In the genomic region with DNA sequence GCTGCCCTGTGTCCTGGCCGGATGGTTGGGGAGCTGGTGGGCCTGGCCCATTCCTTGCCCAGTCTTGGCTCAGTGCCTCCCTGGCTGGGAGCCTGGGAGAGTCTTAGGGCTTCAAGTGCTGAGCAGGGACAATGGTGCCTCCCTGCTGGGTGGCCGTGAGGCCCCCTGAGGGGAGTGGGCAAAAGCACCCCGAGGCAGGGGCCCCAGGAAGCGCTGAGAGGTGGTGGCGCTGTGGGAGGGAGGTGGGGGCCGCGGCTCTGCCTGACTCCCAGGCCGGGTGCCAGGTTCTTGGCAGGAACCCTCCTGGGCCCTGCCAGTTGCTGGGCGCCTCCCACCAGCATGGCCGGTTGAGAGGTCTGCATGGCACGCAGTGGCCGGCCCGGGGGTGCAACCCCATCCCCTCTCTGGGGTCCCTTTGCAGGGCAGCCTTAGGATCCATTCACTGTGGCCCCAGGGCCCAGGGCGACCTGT, we compare ENCODE assay signal across 1 cellular context.
TF ChIP-seq lines count a peak whose summit lies in the region.

No MANE protein-coding gene starts in this region.

TF ChIP-seq in GM23338, 12 proteins besides CTCF, POLR2A, EP300 and RAD21 (continued from another document):
- TF ChIP-seq POLR2AphosphoS5 (IDR thresholded peaks at IDR 0.05; ENCODE audit: low read depth) (no peak), EZH2 (IDR thresholded peaks at IDR 0.05; ENCODE audit: low read depth, unreplicated experiment) (no peak), ZNF331 (CRISPR knock-in tag; IDR thresholded peaks at IDR 0.05; ENCODE audit: low read depth) (no peak), EZH2phosphoT487 (IDR thresholded peaks at IDR 0.05; ENCODE audit: unreplicated experiment) (no peak), NANOG (IDR thresholded peaks at IDR 0.05; ENCODE audit: borderline replicate concordance) (no peak), STAT1 (IDR thresholded peaks at IDR 0.05; ENCODE audit: unreplicated experiment) (no peak), CREB1 (CRISPR knock-in tag; IDR thresholded peaks at IDR 0.05; ENCODE audit: low read depth) (no peak)
- TF ChIP-seq, protein P1, sequence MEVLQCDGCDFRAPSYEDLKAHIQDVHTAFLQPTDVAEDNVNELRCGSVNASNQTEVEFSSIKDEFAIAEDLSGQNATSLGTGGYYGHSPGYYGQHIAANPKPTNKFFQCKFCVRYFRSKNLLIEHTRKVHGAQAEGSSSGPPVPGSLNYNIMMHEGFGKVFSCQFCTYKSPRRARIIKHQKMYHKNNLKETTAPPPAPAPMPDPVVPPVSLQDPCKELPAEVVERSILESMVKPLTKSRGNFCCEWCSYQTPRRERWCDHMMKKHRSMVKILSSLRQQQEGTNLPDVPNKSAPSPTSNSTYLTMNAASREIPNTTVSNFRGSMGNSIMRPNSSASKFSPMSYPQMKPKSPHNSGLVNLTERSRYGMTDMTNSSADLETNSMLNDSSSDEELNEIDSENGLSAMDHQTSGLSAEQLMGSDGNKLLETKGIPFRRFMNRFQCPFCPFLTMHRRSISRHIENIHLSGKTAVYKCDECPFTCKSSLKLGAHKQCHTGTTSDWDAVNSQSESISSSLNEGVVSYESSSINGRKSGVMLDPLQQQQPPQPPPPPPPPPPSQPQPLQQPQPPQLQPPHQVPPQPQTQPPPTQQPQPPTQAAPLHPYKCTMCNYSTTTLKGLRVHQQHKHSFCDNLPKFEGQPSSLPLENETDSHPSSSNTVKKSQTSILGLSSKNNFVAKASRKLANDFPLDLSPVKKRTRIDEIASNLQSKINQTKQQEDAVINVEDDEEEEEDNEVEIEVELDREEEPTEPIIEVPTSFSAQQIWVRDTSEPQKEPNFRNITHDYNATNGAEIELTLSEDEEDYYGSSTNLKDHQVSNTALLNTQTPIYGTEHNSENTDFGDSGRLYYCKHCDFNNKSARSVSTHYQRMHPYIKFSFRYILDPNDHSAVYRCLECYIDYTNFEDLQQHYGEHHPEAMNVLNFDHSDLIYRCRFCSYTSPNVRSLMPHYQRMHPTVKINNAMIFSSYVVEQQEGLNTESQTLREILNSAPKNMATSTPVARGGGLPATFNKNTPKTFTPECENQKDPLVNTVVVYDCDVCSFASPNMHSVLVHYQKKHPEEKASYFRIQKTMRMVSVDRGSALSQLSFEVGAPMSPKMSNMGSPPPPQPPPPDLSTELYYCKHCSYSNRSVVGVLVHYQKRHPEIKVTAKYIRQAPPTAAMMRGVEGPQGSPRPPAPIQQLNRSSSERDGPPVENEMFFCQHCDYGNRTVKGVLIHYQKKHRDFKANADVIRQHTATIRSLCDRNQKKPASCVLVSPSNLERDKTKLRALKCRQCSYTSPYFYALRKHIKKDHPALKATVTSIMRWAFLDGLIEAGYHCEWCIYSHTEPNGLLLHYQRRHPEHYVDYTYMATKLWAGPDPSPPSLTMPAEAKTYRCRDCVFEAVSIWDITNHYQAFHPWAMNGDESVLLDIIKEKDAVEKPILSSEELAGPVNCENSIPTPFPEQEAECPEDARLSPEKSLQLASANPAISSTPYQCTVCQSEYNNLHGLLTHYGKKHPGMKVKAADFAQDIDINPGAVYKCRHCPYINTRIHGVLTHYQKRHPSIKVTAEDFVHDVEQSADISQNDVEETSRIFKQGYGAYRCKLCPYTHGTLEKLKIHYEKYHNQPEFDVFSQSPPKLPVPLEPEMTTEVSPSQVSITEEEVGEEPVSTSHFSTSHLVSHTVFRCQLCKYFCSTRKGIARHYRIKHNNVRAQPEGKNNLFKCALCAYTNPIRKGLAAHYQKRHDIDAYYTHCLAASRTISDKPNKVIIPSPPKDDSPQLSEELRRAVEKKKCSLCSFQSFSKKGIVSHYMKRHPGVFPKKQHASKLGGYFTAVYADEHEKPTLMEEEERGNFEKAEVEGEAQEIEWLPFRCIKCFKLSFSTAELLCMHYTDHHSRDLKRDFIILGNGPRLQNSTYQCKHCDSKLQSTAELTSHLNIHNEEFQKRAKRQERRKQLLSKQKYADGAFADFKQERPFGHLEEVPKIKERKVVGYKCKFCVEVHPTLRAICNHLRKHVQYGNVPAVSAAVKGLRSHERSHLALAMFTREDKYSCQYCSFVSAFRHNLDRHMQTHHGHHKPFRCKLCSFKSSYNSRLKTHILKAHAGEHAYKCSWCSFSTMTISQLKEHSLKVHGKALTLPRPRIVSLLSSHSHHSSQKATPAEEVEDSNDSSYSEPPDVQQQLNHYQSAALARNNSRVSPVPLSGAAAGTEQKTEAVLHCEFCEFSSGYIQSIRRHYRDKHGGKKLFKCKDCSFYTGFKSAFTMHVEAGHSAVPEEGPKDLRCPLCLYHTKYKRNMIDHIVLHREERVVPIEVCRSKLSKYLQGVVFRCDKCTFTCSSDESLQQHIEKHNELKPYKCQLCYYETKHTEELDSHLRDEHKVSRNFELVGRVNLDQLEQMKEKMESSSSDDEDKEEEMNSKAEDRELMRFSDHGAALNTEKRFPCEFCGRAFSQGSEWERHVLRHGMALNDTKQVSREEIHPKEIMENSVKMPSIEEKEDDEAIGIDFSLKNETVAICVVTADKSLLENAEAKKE (CRISPR knock-in tag; IDR thresholded peaks at IDR 0.05): no peak
- TF ChIP-seq, protein P2, sequence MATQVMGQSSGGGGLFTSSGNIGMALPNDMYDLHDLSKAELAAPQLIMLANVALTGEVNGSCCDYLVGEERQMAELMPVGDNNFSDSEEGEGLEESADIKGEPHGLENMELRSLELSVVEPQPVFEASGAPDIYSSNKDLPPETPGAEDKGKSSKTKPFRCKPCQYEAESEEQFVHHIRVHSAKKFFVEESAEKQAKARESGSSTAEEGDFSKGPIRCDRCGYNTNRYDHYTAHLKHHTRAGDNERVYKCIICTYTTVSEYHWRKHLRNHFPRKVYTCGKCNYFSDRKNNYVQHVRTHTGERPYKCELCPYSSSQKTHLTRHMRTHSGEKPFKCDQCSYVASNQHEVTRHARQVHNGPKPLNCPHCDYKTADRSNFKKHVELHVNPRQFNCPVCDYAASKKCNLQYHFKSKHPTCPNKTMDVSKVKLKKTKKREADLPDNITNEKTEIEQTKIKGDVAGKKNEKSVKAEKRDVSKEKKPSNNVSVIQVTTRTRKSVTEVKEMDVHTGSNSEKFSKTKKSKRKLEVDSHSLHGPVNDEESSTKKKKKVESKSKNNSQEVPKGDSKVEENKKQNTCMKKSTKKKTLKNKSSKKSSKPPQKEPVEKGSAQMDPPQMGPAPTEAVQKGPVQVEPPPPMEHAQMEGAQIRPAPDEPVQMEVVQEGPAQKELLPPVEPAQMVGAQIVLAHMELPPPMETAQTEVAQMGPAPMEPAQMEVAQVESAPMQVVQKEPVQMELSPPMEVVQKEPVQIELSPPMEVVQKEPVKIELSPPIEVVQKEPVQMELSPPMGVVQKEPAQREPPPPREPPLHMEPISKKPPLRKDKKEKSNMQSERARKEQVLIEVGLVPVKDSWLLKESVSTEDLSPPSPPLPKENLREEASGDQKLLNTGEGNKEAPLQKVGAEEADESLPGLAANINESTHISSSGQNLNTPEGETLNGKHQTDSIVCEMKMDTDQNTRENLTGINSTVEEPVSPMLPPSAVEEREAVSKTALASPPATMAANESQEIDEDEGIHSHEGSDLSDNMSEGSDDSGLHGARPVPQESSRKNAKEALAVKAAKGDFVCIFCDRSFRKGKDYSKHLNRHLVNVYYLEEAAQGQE (IDR thresholded peaks at IDR 0.05; ENCODE audit: unreplicated experiment): no peak
- TF ChIP-seq, protein P3, sequence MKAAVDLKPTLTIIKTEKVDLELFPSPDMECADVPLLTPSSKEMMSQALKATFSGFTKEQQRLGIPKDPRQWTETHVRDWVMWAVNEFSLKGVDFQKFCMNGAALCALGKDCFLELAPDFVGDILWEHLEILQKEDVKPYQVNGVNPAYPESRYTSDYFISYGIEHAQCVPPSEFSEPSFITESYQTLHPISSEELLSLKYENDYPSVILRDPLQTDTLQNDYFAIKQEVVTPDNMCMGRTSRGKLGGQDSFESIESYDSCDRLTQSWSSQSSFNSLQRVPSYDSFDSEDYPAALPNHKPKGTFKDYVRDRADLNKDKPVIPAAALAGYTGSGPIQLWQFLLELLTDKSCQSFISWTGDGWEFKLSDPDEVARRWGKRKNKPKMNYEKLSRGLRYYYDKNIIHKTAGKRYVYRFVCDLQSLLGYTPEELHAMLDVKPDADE (IDR thresholded peaks at IDR 0.05): no peak
TF ChIP-seq in GM23338: peak in this region for 0.
